Comparison of ENCODE assay signal across 9 cellular contexts in genomic region chr9:120742951-120743416, GRCh38. TPM values are rescaled to one million over a fixed set of nuclear protein-coding genes. Genes with fewer than 3 reads are reported as not detected.
DNase-seq lines count a peak whose midpoint lies in the region; ATAC-seq, FAIRE-seq and TF ChIP-seq lines count a peak whose summit lies in the region.
"Had no signal": no experiment of that assay in that cellular context is flagged by ENCODE, and none has a peak within 500 bp of the region (broad histone marks: within the 10 kb centered on the region; RNA-seq: fewer than 3 reads in every experiment).

No MANE protein-coding gene starts in this region.

- H3K36me3 ChIP-seq in H7 (replicated peaks; ENCODE audit: control insufficient read depth, insufficient read depth, low read length) (no peaks in the 10 kb centered on the region), PC-3 (ENCODE audit: low read depth, low read length) (no peaks in the 10 kb centered on the region), pancreas (no peaks in the 10 kb centered on the region), vagina (no peaks in the 10 kb centered on the region)

- no peaks in the 10 kb centered on the region for H3K79me2 ChIP-seq in PC-3 (ENCODE audit: low read length)

- TF ChIP-seq CTCF in PC-3 (conservative IDR thresholded peaks at IDR 0.05; ENCODE audit: low read depth, low read length) (peak; percentile 73), pancreas (IDR thresholded peaks at IDR 0.05) (peak; percentile 22 to 46 (median 40)), vagina (IDR thresholded peaks at IDR 0.05) (peak in 1 of 3 experiments; percentile 30)

- H2AFZ ChIP-seq in PC-3 (ENCODE audit: low read length): no peak overlapping the region

- H3F3A ChIP-seq in PC-3 (ENCODE audit: low read length, unreplicated experiment): no peaks in the 10 kb centered on the region

- H3K9me3 ChIP-seq in PC-3 (ENCODE audit: low read length) (no peaks in the 10 kb centered on the region), pancreas (no peaks in the 10 kb centered on the region), vagina (no peaks in the 10 kb centered on the region)

- H3K27ac ChIP-seq in PC-3 (ENCODE audit: low read length): no peak overlapping the region
- no peak overlapping the region for H3K27ac ChIP-seq in pancreas
- no peak overlapping the region for H3K27ac ChIP-seq in vagina
- H3K27ac ChIP-seq: BLaER1 treated with 17β-estradiol and CSF1 and Interleukin-3, amounts not matched to agents 10 nM and 100 nM had no signal

- no peak overlapping the region for H3K4me2 ChIP-seq in PC-3 (ENCODE audit: low read length)
- H3K4me2 ChIP-seq: BLaER1 treated with 17β-estradiol and CSF1 and Interleukin-3, amounts not matched to agents 10 nM and 100 nM had no signal

- no peak for TF ChIP-seq POLR2A in vagina (IDR thresholded peaks at IDR 0.05)

- H3K4me1 ChIP-seq in PC-3 (ENCODE audit: insufficient read depth, low read length): peaks cover 10% of the 10 kb centered on the region
- no peaks in the 10 kb centered on the region for H3K4me1 ChIP-seq in pancreas
- H3K4me1 ChIP-seq in vagina: no peaks in the 10 kb centered on the region

- DNase-seq in NCI-H1105 treated with DMSO at 0.1 percent for 48 hours (lab: John Stamatoyannopoulos, UW) (peak; percentile 20), NCI-H1105 (lab: John Stamatoyannopoulos, UW) (no peak), H7 (peak; percentile 78), PC-3 (peak; percentile 70), epidermal melanocyte (ENCODE audit: insufficient read length, low spot score) (peak; percentile 33), pancreas (no peak), vagina (ENCODE audit: extremely low spot score in 2 of 2) (no peak)

- H3K9ac ChIP-seq in PC-3 (ENCODE audit: low read length): no peak overlapping the region
- H3K9ac ChIP-seq: BLaER1 treated with 17β-estradiol and CSF1 and Interleukin-3, amounts not matched to agents 10 nM and 100 nM had no signal

- no peaks in the 10 kb centered on the region for H3K9me2 ChIP-seq in PC-3 (replicated peaks; ENCODE audit: low read length)

- H3K27me3 ChIP-seq in H7 (ENCODE audit: control insufficient read depth, insufficient read depth, low read length) (no peaks in the 10 kb centered on the region), PC-3 (ENCODE audit: low read length) (no peaks in the 10 kb centered on the region), pancreas (no peaks in the 10 kb centered on the region), vagina (no peaks in the 10 kb centered on the region)
- H3K27me3 ChIP-seq: BLaER1 treated with 17β-estradiol and CSF1 and Interleukin-3, amounts not matched to agents 10 nM and 100 nM had no signal

- CTCF ChIA-PET in PC-3 (lab: Charles Lee): no interaction called here

- H3K4me3 ChIP-seq in H7 (ENCODE audit: insufficient read depth, low read depth, low read length) (no peak overlapping the region), PC-3 (ENCODE audit: low read length) (no peak overlapping the region), pancreas (no peak overlapping the region), vagina (no peak overlapping the region)
- H3K4me3 ChIP-seq: BLaER1 treated with 17β-estradiol and CSF1 and Interleukin-3, amounts not matched to agents 10 nM and 100 nM had no signal

- intact Hi-C loops in PC-3 (cut with micrococcal nuclease): loop anchor here (2.0 kb wide), 1 partner anchor 122 kb away; no protein-coding TSS in a partner anchor
- intact Hi-C loops in pancreas (cut with DNase I): no loop called here
- intact Hi-C loops in vagina (cut with DNase I): no loop called here

- POLR2A ChIA-PET in PC-3 (lab: Charles Lee; ENCODE audit: unreplicated experiment): no interaction called here

- H4K20me1 ChIP-seq in PC-3 (ENCODE audit: low read length): no peaks in the 10 kb centered on the region
- H4K20me1 ChIP-seq: BLaER1 treated with 17β-estradiol and CSF1 and Interleukin-3, amounts not matched to agents 10 nM and 100 nM had no signal

- peak; percentile 76 for ATAC-seq in PC-3
- peak; percentile 55 to 86 (median 82) for ATAC-seq in pancreas
- no peak for ATAC-seq in GM18870 (IDR thresholded peaks at IDR 0.05; ENCODE audit: unreplicated experiment)

- 71 to 75% methylated on average over 6 of the region's 6 CpGs for WGBS in pancreas, 2 donors

- no TSS peak for BruUV-seq in PC-3 (replicated peaks; lab: Mats Ljungman, UMichigan)

- FAIRE-seq in pancreas (lab: Jason Lieb, UNC): no peak

RNA-seq across cellular contexts. Expression of gene MEGF9, which starts 28.7 kb away (rescaled TPM):
- total RNA-seq in H7 (2014; rRNA removed; shearing (Covaris generic)): 0.67 and 1.2 TPM in 2 replicates
- total RNA-seq in PC-3 (2014; rRNA removed) (2.6 and 3.1 TPM in 2 replicates), pancreas (10 to 100 TPM in 1 of 6 donors, 1 to 10 TPM in 5; 3.0 to 11.0 (median 5.0) TPM), vagina (17.7 TPM)
- 1 to 10 TPM; 1.7 to 5.4 TPM for polyA plus RNA-seq in pancreas

RNA-seq across cellular contexts. Expression of gene FBXW2, which starts 50.2 kb away (rescaled TPM):
- 17.0 and 31.4 TPM in 2 replicates for total RNA-seq in H7 (2014; rRNA removed; shearing (Covaris generic))
- total RNA-seq in PC-3 (2014; rRNA removed) (25.0 and 30.5 TPM in 2 replicates), pancreas (10 to 100 TPM; 19.7 to 35.5 (median 22.8) TPM), vagina (33.1 TPM)
- 1 to 10 TPM; 6.4 to 10.0 TPM for polyA plus RNA-seq in pancreas

Comparison
In these comparisons a context has a peak if more than half of its experiments do, and no peak if none do; other contexts are left out.
1. DNase-seq: peak in NCI-H1105 treated with DMSO at 0.1 percent for 48 hours (single experiment), H7 (single experiment), PC-3 (single experiment) and epidermal melanocyte (single experiment); none in NCI-H1105 (single experiment), pancreas (0 of 6) and vagina (0 of 2).